ENCODE assay signal across 11 cellular contexts in genomic region chr13:36475468-36475867, GRCh38. TPM values are rescaled to one million over a fixed set of nuclear protein-coding genes. Genes with fewer than 3 reads are reported as not detected.
DNase-seq lines count a peak whose midpoint lies in the region; TF ChIP-seq lines count a peak whose summit lies in the region.
"Had no signal": no experiment of that assay in that cellular context is flagged by ENCODE, and none has a peak within 500 bp of the region (broad histone marks: within the 10 kb centered on the region; RNA-seq: fewer than 3 reads in every experiment).

No MANE protein-coding gene starts in this region.

- no peak overlapping the region for H3K27ac ChIP-seq in prostate gland
- H3K27ac ChIP-seq: skin epidermis, transverse colon had no signal

- TF ChIP-seq CTCF in LNCAP (IDR thresholded peaks at IDR 0.05): 0 out of 2 replicates have a peak, but pooled peaks have one; percentile 7
- no peak for TF ChIP-seq CTCF in prostate gland (IDR thresholded peaks at IDR 0.05)

- H3K4me1 ChIP-seq in prostate gland (replicated peaks): no peaks in the 10 kb centered on the region
- H3K4me1 ChIP-seq: transverse colon had no signal

- no peak overlapping the region for H3K4me3 ChIP-seq in prostate gland
- H3K4me3 ChIP-seq: skin epidermis, transverse colon had no signal

- 84% methylated on average over 2 of the region's 2 CpGs for WGBS in prostate gland

- peak; percentile 17 for DNase-seq in NCI-H82 (lab: John Stamatoyannopoulos, UW)
- DNase-seq in NCI-H82 treated with DMSO at 0.1 percent for 48 hours (lab: John Stamatoyannopoulos, UW; ENCODE audit: unreplicated experiment): no peak
- peak; percentile 34 for DNase-seq in amniotic epithelial cell (ENCODE audit: low read depth)
- peak; percentile 31 for DNase-seq in iris pigment epithelial cell (ENCODE audit: low read depth)
- DNase-seq in activated CD8-positive, alpha-beta memory T cell treated with anti-CD3 and anti-CD28 coated beads for 24 hours: no peak
- no peak for DNase-seq in cerebellar nuclear complex (lab: John Stamatoyannopoulos, UW)
- DNase-seq in prostate gland (ENCODE audit: low spot score): no peak
- DNase-seq: activated naive CD8-positive, alpha-beta T cell treated with anti-CD3 and anti-CD28 coated beads, Interleukin-2, amount 10 ng/mL, durations not matched to agents 7 days and 5 days; transverse colon had no signal

- H3K36me3 ChIP-seq in prostate gland: no peaks in the 10 kb centered on the region
- H3K36me3 ChIP-seq: transverse colon had no signal

- TF ChIP-seq POLR2A in prostate gland (IDR thresholded peaks at IDR 0.05): no peak

- intact Hi-C loops in prostate gland (cut with DNase I): no loop called here

- no peaks in the 10 kb centered on the region for H3K9me3 ChIP-seq in prostate gland
- H3K9me3 ChIP-seq: transverse colon had no signal

- H3K27me3 ChIP-seq in prostate gland (replicated peaks; ENCODE audit: insufficient read depth): no peaks in the 10 kb centered on the region
- H3K27me3 ChIP-seq: transverse colon had no signal

RNA-seq across cellular contexts. Expression of gene CCNA1, which starts 43.2 kb away (rescaled TPM):
- total RNA-seq in prostate gland: 1 to 10 TPM in 1 of 2 donors, not detected in 1; 9.2 TPM
- total RNA-seq: transverse colon had no signal

Comparison
In these comparisons a context has a peak if more than half of its experiments do, and no peak if none do; other contexts are left out.
1. DNase-seq: peak in NCI-H82 (single experiment), amniotic epithelial cell (single experiment) and iris pigment epithelial cell (single experiment); none in NCI-H82 treated with DMSO at 0.1 percent for 48 hours (single experiment), activated CD8-positive, alpha-beta memory T cell treated with anti-CD3 and anti-CD28 coated beads for 24 hours (single experiment), cerebellar nuclear complex (0 of 2) and prostate gland (single experiment).